ENCODE assay signal across 27 cellular contexts in genomic region chr12:108607981-108608600, GRCh38. TPM values are rescaled to one million over a fixed set of nuclear protein-coding genes. Genes with fewer than 3 reads are reported as not detected.
DNase-seq lines count a peak whose midpoint lies in the region; ATAC-seq and TF ChIP-seq lines count a peak whose summit lies in the region.
"Had no signal": no experiment of that assay in that cellular context is flagged by ENCODE, and none has a peak within 500 bp of the region (broad histone marks: within the 10 kb centered on the region; RNA-seq: fewer than 3 reads in every experiment).

No MANE protein-coding gene starts in this region.

- H3K27me3 ChIP-seq in GM23338 (ENCODE audit: insufficient read depth) (no peaks in the 10 kb centered on the region), endodermal cell (ENCODE audit: control insufficient read depth, insufficient read depth, low read length, poor library complexity, severe bottlenecking) (no peaks in the 10 kb centered on the region)

- TF ChIP-seq CTCF in GM23338 (conservative IDR thresholded peaks at IDR 0.05; ENCODE audit: low read depth in 2 of 2): no peak
- TF ChIP-seq CTCF in endodermal cell (conservative IDR thresholded peaks at IDR 0.05): peak; percentile 11
- TF ChIP-seq CTCF in nephron progenitor cell (IDR thresholded peaks at IDR 0.05): no peak

- no peaks in the 10 kb centered on the region for H3K9me3 ChIP-seq in endodermal cell (ENCODE audit: control insufficient read depth, low read length)
- H3K9me3 ChIP-seq: A549, SK-N-SH had no signal

- H3K27me3 Mint-ChIP-seq in GM23338 (ENCODE audit: insufficient read depth, low read depth, poor library complexity) (peaks cover 8% of the 10 kb centered on the region), endodermal cell (ENCODE audit: insufficient read depth) (no peaks in the 10 kb centered on the region), nephron progenitor cell (ENCODE audit: low read depth, poor library complexity) (peaks cover 7% of the 10 kb centered on the region)
- peaks cover 8 to 27% of the 10 kb centered on the region in 2 donors for H3K27me3 Mint-ChIP-seq in stimulated activated naive B cell treated with anti-CD40 and anti-IgM and Interleukin-4, amounts not matched to agents 10 μg/mL and 1 μg/mL and 100 μg/mL, for 72 hours

- H3K4me1 ChIP-seq in GM23338 (ENCODE audit: insufficient read depth) (no peaks in the 10 kb centered on the region; the same call in 1 of the 2 replicates), endodermal cell (ENCODE audit: control insufficient read depth, insufficient read depth, low read length) (no peaks in the 10 kb centered on the region)

- H3K9me3 Mint-ChIP-seq in GM23338 (no peaks in the 10 kb centered on the region), endodermal cell (no peaks in the 10 kb centered on the region), nephron progenitor cell (no peaks in the 10 kb centered on the region)
- peaks cover 0 to 3% of the 10 kb centered on the region in 2 donors for H3K9me3 Mint-ChIP-seq in stimulated activated naive B cell treated with anti-CD40 and anti-IgM and Interleukin-4, amounts not matched to agents 10 μg/mL and 1 μg/mL and 100 μg/mL, for 72 hours
- H3K9me3 Mint-ChIP-seq: CD8-positive, alpha-beta memory T cell had no signal

- H3K4me1 Mint-ChIP-seq in GM23338: peaks cover 22% of the 10 kb centered on the region
- no peaks in the 10 kb centered on the region for H3K4me1 Mint-ChIP-seq in endodermal cell
- peaks cover 55% of the 10 kb centered on the region for H3K4me1 Mint-ChIP-seq in nephron progenitor cell
- peaks cover 27 to 35% of the 10 kb centered on the region in 2 donors for H3K4me1 Mint-ChIP-seq in stimulated activated naive B cell treated with anti-CD40 and anti-IgM and Interleukin-4, amounts not matched to agents 10 μg/mL and 1 μg/mL and 100 μg/mL, for 72 hours
- H3K4me1 Mint-ChIP-seq: CD14-positive monocyte had no signal

- H3K4me3 ChIP-seq in GM23338 (no peak overlapping the region), endodermal cell (ENCODE audit: low read length) (no peak overlapping the region)
- H3K4me3 ChIP-seq: A549, GM23248 had no signal

- H3K4me3 Mint-ChIP-seq in GM23338 (no peak overlapping the region), endodermal cell (no peak overlapping the region), nephron progenitor cell (no peak overlapping the region)
- H3K4me3 Mint-ChIP-seq in stimulated activated naive B cell treated with anti-CD40 and anti-IgM and Interleukin-4, amounts not matched to agents 10 μg/mL and 1 μg/mL and 100 μg/mL, for 72 hours: no peak overlapping the region
- H3K4me3 Mint-ChIP-seq: CD14-positive monocyte; CD8-positive, alpha-beta memory T cell had no signal

- H2AFZ ChIP-seq in GM23338: 0 out of 2 replicates have a peak overlapping the region, but pooled peaks have one; percentile 7
- H2AFZ ChIP-seq: GM23248 had no signal

- 0 out of 2 replicates have a peak, but pooled peaks cover 6% of the 10 kb centered on the region for H3F3A ChIP-seq in GM23338 (replicated peaks; ENCODE audit: low read depth)

- H3K36me3 Mint-ChIP-seq in GM23338 (ENCODE audit: low read depth) (no peaks in the 10 kb centered on the region), endodermal cell (ENCODE audit: low read depth) (no peaks in the 10 kb centered on the region), nephron progenitor cell (ENCODE audit: low read depth) (no peaks in the 10 kb centered on the region)
- H3K36me3 Mint-ChIP-seq in stimulated activated naive B cell treated with anti-CD40 and anti-IgM and Interleukin-4, amounts not matched to agents 10 μg/mL and 1 μg/mL and 100 μg/mL, for 72 hours: no peaks in the 10 kb centered on the region
- H3K36me3 Mint-ChIP-seq: CD14-positive monocyte; CD8-positive, alpha-beta memory T cell had no signal

- H3K27ac Mint-ChIP-seq in GM23338 (no peak overlapping the region), endodermal cell (no peak overlapping the region), nephron progenitor cell (peak overlapping the region; percentile 66)
- H3K27ac Mint-ChIP-seq in stimulated activated naive B cell treated with anti-CD40 and anti-IgM and Interleukin-4, amounts not matched to agents 10 μg/mL and 1 μg/mL and 100 μg/mL, for 72 hours: peak overlapping the region; percentile 42
- H3K27ac Mint-ChIP-seq: CD14-positive monocyte had no signal

- no peak for ATAC-seq in GM23338
- ATAC-seq in stimulated activated naive B cell treated with anti-CD40 and anti-IgM and Interleukin-4, amounts not matched to agents 10 μg/mL and 1 μg/mL and 100 μg/mL, for 72 hours (replicated peaks): no peak
- ATAC-seq in HG02970 (IDR thresholded peaks at IDR 0.05; ENCODE audit: low FRiP score, unreplicated experiment): no peak
- no peak for ATAC-seq in HG02763 (IDR thresholded peaks at IDR 0.05; ENCODE audit: unreplicated experiment)
- ATAC-seq: A549 had no signal

- H3K36me3 ChIP-seq in GM23338 (ENCODE audit: insufficient read depth) (no peaks in the 10 kb centered on the region), endodermal cell (ENCODE audit: control insufficient read depth, insufficient read depth, low read length) (no peaks in the 10 kb centered on the region)

- 82 to 90% methylated on average over 6 to 10 of the region's 10 CpGs for WGBS in endodermal cell (ENCODE audit: insufficient coverage in 1 of 2, insufficient read length in 1 of 2), 2 experiments

- H3K79me2 ChIP-seq in GM23338 (replicated peaks; ENCODE audit: insufficient read depth): no peaks in the 10 kb centered on the region

- H3K27ac ChIP-seq in GM23338 (ENCODE audit: low read depth) (no peak overlapping the region), endodermal cell (ENCODE audit: low read depth, low read length) (no peak overlapping the region)
- H3K27ac ChIP-seq: A549, GM23248 had no signal

- no peaks in the 10 kb centered on the region for H3K9me2 ChIP-seq in GM23338 (ENCODE audit: insufficient read depth)
- H3K9me2 ChIP-seq: SK-N-SH had no signal

- DNase-seq in GM23338 (ENCODE audit: low spot score) (no peak), endodermal cell (no peak), nephron progenitor cell (no peak), NCI-H2029 (lab: John Stamatoyannopoulos, UW) (no peak)
- DNase-seq in stimulated activated naive B cell treated with anti-CD40 and anti-IgM and Interleukin-4, amounts not matched to agents 10 μg/mL and 1 μg/mL and 100 μg/mL, for 72 hours: no peak
- DNase-seq: AML-193; CD8-positive, alpha-beta memory T cell; DMS 273 treated with DMSO at 0.1 percent for 48 hours; DND-41; GM23248; HCEC 1CT; Karpas-422; NCI-H1092; NCI-H1436 treated with DMSO at 0.1 percent for 48 hours; NCI-H187 treated with DMSO at 0.1 percent for 48 hours; NCI-H2107; NCI-H446; NCI-H524 treated with DMSO at 0.1 percent for 48 hours; NCI-H774; SIG-M5; SK-N-SH; SW 1271 had no signal

- H4K20me1 ChIP-seq in GM23338 (replicated peaks; ENCODE audit: insufficient read depth): no peaks in the 10 kb centered on the region

- H3K9ac ChIP-seq in endodermal cell (ENCODE audit: extremely low read depth, low read length, poor library complexity, severe bottlenecking): no peak overlapping the region
- H3K9ac ChIP-seq: GM23248, SK-N-SH had no signal

- H3K4me2 ChIP-seq in GM23338: no peak overlapping the region
- H3K4me2 ChIP-seq: A549, SK-N-SH had no signal

TF ChIP-seq in GM23338, 12 proteins besides CTCF, POLR2A, EP300 and RAD21 (continues in another document):
- TF ChIP-seq NANOG (IDR thresholded peaks at IDR 0.05; ENCODE audit: borderline replicate concordance): no peak
- TF ChIP-seq POLR2AphosphoS5 (IDR thresholded peaks at IDR 0.05; ENCODE audit: low read depth): no peak
- no peak for TF ChIP-seq REST (IDR thresholded peaks at IDR 0.05; ENCODE audit: unreplicated experiment)

RNA-seq across cellular contexts. Expression of gene TMEM119, which starts 10.2 kb away (rescaled TPM):
- total RNA-seq in GM23338 (2014; rRNA removed; shearing (Covaris generic)): 0.07 and 0.35 TPM in 2 replicates
- 0.06 TPM in 1 of 2 replicates, not detected in the other for polyA plus RNA-seq in GM23338 (2016; fragmentation: Nextera tagmentation; extraction: Ambion mirVana)
- under 1 TPM; 0.11 to 0.15 TPM for total RNA-seq in endodermal cell
- 4.3 TPM for polyA plus RNA-seq in endodermal cell (2013, experiment 1 of 2)
- 4.3 TPM for polyA plus RNA-seq in endodermal cell (2013, experiment 2 of 2)
- total RNA-seq: CD8-positive, alpha-beta memory T cell; HT-29 had no signal
- polyA plus RNA-seq: A549 had no signal

RNA-seq across cellular contexts. Expression of gene SELPLG, which starts 25.6 kb away (rescaled TPM):
- 0.56 TPM in 1 of 2 replicates, not detected in the other for total RNA-seq in GM23338 (2014; rRNA removed; shearing (Covaris generic))
- polyA plus RNA-seq in GM23338 (2016; fragmentation: Nextera tagmentation; extraction: Ambion mirVana): 0.16 TPM in 1 of 2 replicates, not detected in the other
- total RNA-seq in endodermal cell: under 1 TPM in 1 of 2 donors, not detected in 1; 0.13 TPM
- polyA plus RNA-seq in endodermal cell (2013, experiment 1 of 2): 0.18 TPM
- polyA plus RNA-seq in endodermal cell (2013, experiment 2 of 2): 0.46 TPM
- total RNA-seq: HT-29 had no signal

RNA-seq across cellular contexts. Expression of gene ISCU, which starts 45.7 kb away (rescaled TPM):
- total RNA-seq in GM23338 (2014; rRNA removed; shearing (Covaris generic)): 88.0 and 123 TPM in 2 replicates
- polyA plus RNA-seq in GM23338 (2016; fragmentation: Nextera tagmentation; extraction: Ambion mirVana): 110 and 129 TPM in 2 replicates
- total RNA-seq in endodermal cell: 10 to 100 TPM; 63.1 to 66.0 TPM
- 92.4 TPM for polyA plus RNA-seq in endodermal cell (2013, experiment 1 of 2)
- polyA plus RNA-seq in endodermal cell (2013, experiment 2 of 2): 96.3 TPM

RNA-seq across cellular contexts. Expression of gene SART3, which starts 47.1 kb away (rescaled TPM):
- total RNA-seq in GM23338 (2014; rRNA removed; shearing (Covaris generic)): 112 and 123 TPM in 2 replicates
- 49.7 and 49.8 TPM in 2 replicates for polyA plus RNA-seq in GM23338 (2016; fragmentation: Nextera tagmentation; extraction: Ambion mirVana)
- 10 to 100 TPM; 83.5 to 86.2 TPM for total RNA-seq in endodermal cell
- polyA plus RNA-seq in endodermal cell (2013, experiment 1 of 2): 57.5 TPM
- polyA plus RNA-seq in endodermal cell (2013, experiment 2 of 2): 50.7 TPM

Comparison
In these comparisons a context has a peak if more than half of its experiments do, and no peak if none do; other contexts are left out.
1. H3K27ac Mint-ChIP-seq: peak in nephron progenitor cell (single experiment) and stimulated activated naive B cell treated with anti-CD40 and anti-IgM and Interleukin-4, amounts not matched to agents 10 μg/mL and 1 μg/mL and 100 μg/mL, for 72 hours (single experiment); none in GM23338 (single experiment) and endodermal cell (single experiment).